Comparison of ENCODE assay signal across 23 cellular contexts in the genomic region with DNA sequence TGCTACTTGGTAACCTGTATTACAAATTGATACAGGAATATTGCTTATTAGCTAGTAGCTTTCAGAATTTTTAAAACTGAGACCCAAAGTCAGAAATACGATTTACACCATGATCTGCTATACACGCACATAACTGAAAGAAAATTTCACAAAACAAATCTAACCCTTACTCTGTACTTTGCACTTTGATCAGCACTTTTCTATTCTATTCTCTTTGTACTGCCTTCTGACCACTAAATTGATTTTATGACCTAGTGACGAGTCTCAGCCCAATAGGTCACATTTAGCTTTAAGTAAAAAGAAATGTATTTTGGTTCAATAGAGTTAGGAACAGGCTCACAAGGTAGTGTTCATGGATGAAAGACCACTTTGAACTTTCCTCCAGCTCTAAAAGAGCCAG.
DNase-seq lines count a peak whose midpoint lies in the region; ATAC-seq, FAIRE-seq and TF ChIP-seq lines count a peak whose summit lies in the region.
"Had no signal": no experiment of that assay in that cellular context is flagged by ENCODE, and none has a peak within 500 bp of the region (broad histone marks: within the 10 kb centered on the region; RNA-seq: fewer than 3 reads in every experiment).

No MANE protein-coding gene starts in this region.

- POLR2A ChIA-PET in HepG2 (lab: Yijun Ruan, JAX), result no interaction called here

- H3K4me3 ChIP-seq in liver (ENCODE audit: low read depth in 1 of 3, low read length in 3 of 3) (no peak overlapping the region), HepG2 (replicated peaks in 1 of 3; ENCODE audit: insufficient read depth in 1 of 3, low read depth in 2 of 3, low read length in 3 of 3) (no peak overlapping the region), right lobe of liver (no peak overlapping the region), MM.1S (ENCODE audit: low read length) (no peak overlapping the region)
- H3K4me3 ChIP-seq: A549; BLaER1 treated with 17β-estradiol and CSF1 and Interleukin-3, amounts not matched to agents 10 nM and 100 nM; GM12878 had no signal

- ATAC-seq in HepG2 (no peak), right lobe of liver (peak in 3 of 4 donors; percentile 39 to 61 (median 57))
- ATAC-seq: A549; CD8-positive, alpha-beta T cell; GM12878 had no signal

- TF ChIP-seq EP300 in HepG2 (IDR thresholded peaks at IDR 0.05; ENCODE audit: low read depth in 2 of 2, low read length in 2 of 2), result no peak
- no peak for TF ChIP-seq EP300 in HepG2 (CRISPR knock-in tag; IDR thresholded peaks at IDR 0.05; ENCODE audit: borderline replicate concordance)

- H2AFZ ChIP-seq in HepG2 (ENCODE audit: low read length) (no peak overlapping the region), MM.1S (ENCODE audit: low read length) (no peak overlapping the region)

- H3K9me2 ChIP-seq in MM.1S (replicated peaks; ENCODE audit: insufficient read depth, low read length), result no peaks in the 10 kb centered on the region

- no TSS peak for BruUV-seq in HepG2 (replicated peaks; lab: Mats Ljungman, UMichigan)

- in situ Hi-C loops in HepG2 (cut with HindIII; ENCODE audit: extremely low pct_ligation_motif_present, low pct_unique_long_range_greater_than_20kb), result no loop called here

- intact Hi-C loops in HepG2 (cut with micrococcal nuclease; ENCODE audit: unreplicated experiment), result no loop called here
- intact Hi-C loops in right lobe of liver (cut with DNase I), result no loop called here

- H3F3A ChIP-seq in MM.1S (ENCODE audit: insufficient read depth, low read length), result no peaks in the 10 kb centered on the region

- H3K9me3 ChIP-seq in liver (ENCODE audit: control insufficient read depth in 4 of 4, low read length in 3 of 4) (no peaks in the 10 kb centered on the region), HepG2 (ENCODE audit: low read length) (no peaks in the 10 kb centered on the region), right lobe of liver (no peaks in the 10 kb centered on the region), MM.1S (replicated peaks; ENCODE audit: insufficient read depth, low read length) (no peaks in the 10 kb centered on the region)
- H3K9me3 ChIP-seq: A549; BLaER1 treated with 17β-estradiol and CSF1 and Interleukin-3, amounts not matched to agents 10 nM and 100 nM; Caco-2 had no signal

- H3K27me3 ChIP-seq in liver (ENCODE audit: control insufficient read depth in 4 of 4, insufficient read depth in 4 of 4, low read length in 3 of 4) (no peaks in the 10 kb centered on the region), HepG2 (ENCODE audit: control insufficient read depth in 1 of 2, insufficient read depth in 2 of 2, low read length in 2 of 2) (no peaks in the 10 kb centered on the region), right lobe of liver (no peaks in the 10 kb centered on the region), MM.1S (replicated peaks; ENCODE audit: insufficient read depth, low read length) (no peaks in the 10 kb centered on the region)
- H3K27me3 ChIP-seq: BLaER1 treated with 17β-estradiol and CSF1 and Interleukin-3, amounts not matched to agents 10 nM and 100 nM had no signal

- CTCF ChIA-PET in HepG2 (lab: Yijun Ruan, JAX; ENCODE audit: low intra/inter-chr PET ratio, low total read pairs), result no interaction called here

- H3K9ac ChIP-seq in liver (ENCODE audit: low read depth in 1 of 2, low read length in 2 of 2), result no peak overlapping the region
- H3K9ac ChIP-seq in HepG2 (ENCODE audit: insufficient read depth, low read depth, low read length), result no peak overlapping the region
- no peak overlapping the region for H3K9ac ChIP-seq in MM.1S (ENCODE audit: low read length)
- H3K9ac ChIP-seq: BLaER1 treated with 17β-estradiol and CSF1 and Interleukin-3, amounts not matched to agents 10 nM and 100 nM had no signal

- no peak for FAIRE-seq in HepG2 (lab: Jason Lieb, UNC)
- FAIRE-seq: A549, D721Med, GM12878, GM12892, GM18507 had no signal

- no peak overlapping the region for H3K4me2 ChIP-seq in HepG2 (ENCODE audit: low read depth, low read length)
- no peak overlapping the region for H3K4me2 ChIP-seq in MM.1S (ENCODE audit: low read depth, low read length)
- H3K4me2 ChIP-seq: A549; BLaER1 treated with 17β-estradiol and CSF1 and Interleukin-3, amounts not matched to agents 10 nM and 100 nM had no signal

- 22% methylated on average over 3 of the region's 3 CpGs for WGBS in liver
- 2% methylated on average over 3 of the region's 3 CpGs for WGBS in HepG2 (ENCODE audit: low lambda C conversion rate)
- WGBS in right lobe of liver (ENCODE audit: insufficient coverage, low coverage, low lambda C conversion rate, missing lambda C conversion rate), result 26% methylated on average over 3 of the region's 3 CpGs

- H3K79me2 ChIP-seq in HepG2 (ENCODE audit: insufficient read depth, low read length), result no peaks in the 10 kb centered on the region
- H3K79me2 ChIP-seq in MM.1S (ENCODE audit: low read length), result no peaks in the 10 kb centered on the region

- H3K27ac ChIP-seq in liver (ENCODE audit: low read depth in 1 of 2, low read length in 2 of 2) (no peak overlapping the region), HepG2 (ENCODE audit: extremely low read length, insufficient read depth, low read length) (no peak overlapping the region), right lobe of liver (no peak overlapping the region), MM.1S (ENCODE audit: low read length) (no peak overlapping the region)
- H3K27ac ChIP-seq: 22Rv1; A549; BLaER1 treated with 17β-estradiol and CSF1 and Interleukin-3, amounts not matched to agents 10 nM and 100 nM; C4-2B had no signal

- H4K20me1 ChIP-seq in HepG2 (ENCODE audit: insufficient read depth, low read length) (no peaks in the 10 kb centered on the region), MM.1S (ENCODE audit: insufficient read depth, low read length) (no peaks in the 10 kb centered on the region)
- H4K20me1 ChIP-seq: BLaER1 treated with 17β-estradiol and CSF1 and Interleukin-3, amounts not matched to agents 10 nM and 100 nM had no signal

- TF ChIP-seq CTCF in liver (IDR thresholded peaks at IDR 0.05; ENCODE audit: low read depth, low read length, missing input control) (no peak), HepG2 (CRISPR knock-in tag; IDR thresholded peaks at IDR 0.05) (no peak), right lobe of liver (IDR thresholded peaks at IDR 0.05) (no peak), MM.1S (IDR thresholded peaks at IDR 0.05; ENCODE audit: low read length) (no peak)

- no peaks in the 10 kb centered on the region for H3K4me1 ChIP-seq in liver (ENCODE audit: control insufficient read depth in 4 of 4, insufficient read depth in 4 of 4, low read length in 3 of 4)
- H3K4me1 ChIP-seq in HepG2 (ENCODE audit: insufficient read depth, low read length), result no peaks in the 10 kb centered on the region
- H3K4me1 ChIP-seq in right lobe of liver, result peaks cover 0 to 7% (median 0%) of the 10 kb centered on the region in 4 donors
- no peaks in the 10 kb centered on the region for H3K4me1 ChIP-seq in MM.1S (ENCODE audit: low read length)
- H3K4me1 ChIP-seq: BLaER1 treated with 17β-estradiol and CSF1 and Interleukin-3, amounts not matched to agents 10 nM and 100 nM; Caco-2 had no signal

- TF ChIP-seq POLR2A in HepG2 (IDR thresholded peaks at IDR 0.05; ENCODE audit: insufficient read depth in 1 of 2, low read depth in 2 of 2, low read length in 2 of 2), result no peak
- no peak for TF ChIP-seq POLR2A in right lobe of liver (IDR thresholded peaks at IDR 0.05)

- H3K36me3 ChIP-seq in liver (ENCODE audit: control insufficient read depth in 4 of 4, insufficient read depth in 3 of 4, low read depth in 1 of 4, low read length in 3 of 4), result no peaks in the 10 kb centered on the region
- H3K36me3 ChIP-seq in HepG2 (replicated peaks in 1 of 2; ENCODE audit: control insufficient read depth in 1 of 2, insufficient read depth in 2 of 2, low read length in 2 of 2), result no peaks in the 10 kb centered on the region
- no peaks in the 10 kb centered on the region for H3K36me3 ChIP-seq in right lobe of liver
- no peaks in the 10 kb centered on the region for H3K36me3 ChIP-seq in MM.1S (replicated peaks; ENCODE audit: insufficient read depth, low read length)
- H3K36me3 ChIP-seq: BLaER1 treated with 17β-estradiol and CSF1 and Interleukin-3, amounts not matched to agents 10 nM and 100 nM had no signal

- no peak for TF ChIP-seq RAD21 in liver (IDR thresholded peaks at IDR 0.05)
- TF ChIP-seq RAD21 in HepG2 (CRISPR knock-in tag; IDR thresholded peaks at IDR 0.05), result no peak

- DNase-seq in HepG2 (ENCODE audit: low spot score) (no peak), right lobe of liver (no peak), MM.1S (no peak), DMS153 treated with DMSO at 0.1 percent for 48 hours (lab: John Stamatoyannopoulos, UW; ENCODE audit: unreplicated experiment) (no peak)
- DNase-seq: AML-193; Caco-2; Calu3; CD4-positive, alpha-beta T cell; CD8-positive, alpha-beta T cell; DMS53; DMS79; DND-41; EL; GDM1 had no signal

TF ChIP-seq in liver, 16 proteins besides CTCF, POLR2A, EP300 and RAD21 (continues in another document):
- TF ChIP-seq, protein P1, sequence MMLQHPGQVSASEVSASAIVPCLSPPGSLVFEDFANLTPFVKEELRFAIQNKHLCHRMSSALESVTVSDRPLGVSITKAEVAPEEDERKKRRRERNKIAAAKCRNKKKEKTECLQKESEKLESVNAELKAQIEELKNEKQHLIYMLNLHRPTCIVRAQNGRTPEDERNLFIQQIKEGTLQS (IDR thresholded peaks at IDR 0.05), result no peak

TF ChIP-seq in HepG2, 621 proteins besides CTCF, POLR2A, EP300 and RAD21 (continues in another document):
- TF ChIP-seq ZNF350 (CRISPR knock-in tag; IDR thresholded peaks at IDR 0.05; ENCODE audit: borderline replicate concordance, low read depth), result no peak
